1 cellular context compared by ENCODE assay signal in the genomic region with DNA sequence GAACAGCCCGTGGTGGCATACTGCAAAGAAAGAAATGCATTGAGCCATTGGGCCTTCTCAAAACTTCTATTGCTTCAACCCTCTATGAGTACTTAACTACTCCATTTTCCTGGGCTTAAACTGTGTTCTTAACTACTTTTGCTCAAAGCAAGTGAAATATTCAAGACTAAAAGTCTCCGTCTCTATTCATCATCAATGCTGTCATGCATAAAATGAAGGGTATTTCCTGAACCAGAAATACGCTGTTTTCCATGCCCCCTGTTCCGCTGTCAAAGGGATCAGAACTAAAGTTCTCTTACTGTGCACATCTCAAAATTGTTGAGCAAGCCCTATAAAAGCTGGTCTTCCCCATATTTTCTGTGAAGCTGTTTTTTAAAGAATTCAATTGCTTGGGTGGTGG.
TF ChIP-seq lines count a peak whose summit lies in the region.

No MANE protein-coding gene starts in this region.

TF ChIP-seq in HepG2, 621 proteins besides CTCF, POLR2A, EP300 and RAD21:
- no peak for TF ChIP-seq ZSCAN31 (CRISPR knock-in tag; IDR thresholded peaks at IDR 0.05; ENCODE audit: low read depth)
